8 cellular contexts compared by ENCODE assay signal in the genomic region with DNA sequence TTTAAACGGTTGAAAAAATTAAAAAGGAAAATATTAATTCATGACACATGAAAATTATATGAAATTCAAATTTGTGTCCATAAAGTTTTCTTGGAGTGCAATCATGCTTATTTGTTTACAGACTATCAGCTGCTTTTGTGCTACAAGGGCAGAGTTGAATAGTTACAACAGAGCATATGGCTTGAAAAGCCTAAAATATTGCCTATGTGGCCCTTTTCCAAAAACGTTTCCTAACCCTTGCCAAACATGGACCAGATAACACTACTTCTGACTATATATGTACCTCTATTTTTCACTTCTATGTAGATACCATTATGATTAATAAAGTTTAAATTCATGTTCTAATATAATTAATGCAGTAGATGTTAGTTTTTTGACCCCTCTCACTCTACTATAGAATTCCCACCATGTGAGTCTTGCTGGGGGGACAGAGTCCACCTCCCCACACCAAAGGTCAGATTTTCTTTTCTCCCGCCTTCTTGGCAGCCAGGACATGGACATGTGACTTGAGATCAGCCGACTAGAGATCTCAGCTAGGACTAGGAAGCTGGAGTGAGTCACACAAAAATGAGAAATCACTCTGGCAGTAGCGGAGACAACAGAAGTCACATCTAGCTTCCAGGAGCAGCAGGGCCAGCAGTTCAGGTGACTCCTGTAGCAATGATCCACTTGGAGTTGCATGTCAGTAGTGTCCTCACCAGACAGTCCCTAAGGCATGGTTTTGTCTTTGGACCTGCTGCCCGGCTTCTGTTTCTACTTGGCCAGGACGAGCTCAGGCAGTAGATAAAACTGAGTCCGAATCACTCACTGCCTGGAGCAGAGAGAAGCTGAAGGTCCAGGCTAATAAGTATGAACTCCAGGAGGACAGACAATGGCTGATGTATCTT. TPM values are rescaled to one million over a fixed set of nuclear protein-coding genes. Genes with fewer than 3 reads are reported as not detected.
DNase-seq lines count a peak whose midpoint lies in the region; TF ChIP-seq lines count a peak whose summit lies in the region.

No MANE protein-coding gene starts in this region.

- peaks cover 33 to 69% (median 44%) of the 10 kb centered on the region in 10 experiments for H3K4me1 ChIP-seq in BLaER1 treated with 17β-estradiol and CSF1 and Interleukin-3, amounts not matched to agents 10 nM and 100 nM
- H3K4me1 ChIP-seq in trophoblast cell (ENCODE audit: control insufficient read depth in 1 of 2, insufficient read depth in 2 of 2, low read length in 2 of 2) (no peaks in the 10 kb centered on the region), PC-9 (replicated peaks; ENCODE audit: insufficient read depth) (no peaks in the 10 kb centered on the region)

- peaks cover 0 to 8% (median 0%) of the 10 kb centered on the region in 11 experiments; a peak in 4 of 22 replicates for H4K20me1 ChIP-seq in BLaER1 treated with 17β-estradiol and CSF1 and Interleukin-3, amounts not matched to agents 10 nM and 100 nM
- no peaks in the 10 kb centered on the region for H4K20me1 ChIP-seq in PC-9 (ENCODE audit: insufficient read depth)

- H3K27me3 ChIP-seq in BLaER1 treated with 17β-estradiol and CSF1 and Interleukin-3, amounts not matched to agents 10 nM and 100 nM: no peaks in the 10 kb centered on the region
- H3K27me3 ChIP-seq in trophoblast cell (ENCODE audit: insufficient read depth, low read length): no peaks in the 10 kb centered on the region
- no peaks in the 10 kb centered on the region for H3K27me3 ChIP-seq in PC-9 (ENCODE audit: insufficient read depth, low read depth)

- H4K12ac ChIP-seq in trophoblast cell (ENCODE audit: low read depth, low read length): no peak overlapping the region

- no peaks in the 10 kb centered on the region for H3K79me2 ChIP-seq in trophoblast cell (ENCODE audit: control insufficient read depth, insufficient read depth, low read length, poor library complexity)
- no peaks in the 10 kb centered on the region for H3K79me2 ChIP-seq in PC-9 (ENCODE audit: low read depth)

- no CpG with 5 or more reads among the region's 8 CpGs for WGBS in trophoblast cell (ENCODE audit: extremely low coverage, insufficient coverage, insufficient read length)

- no peak overlapping the region for H3K23ac ChIP-seq in trophoblast cell (ENCODE audit: low read length)

- no peak overlapping the region for H3K4me3 ChIP-seq in BLaER1 treated with 17β-estradiol and CSF1 and Interleukin-3, amounts not matched to agents 10 nM and 100 nM
- H3K4me3 ChIP-seq in fibroblast of villous mesenchyme (ENCODE audit: low read depth, low read length) (no peak overlapping the region), trophoblast cell (ENCODE audit: low read depth, low read length) (no peak overlapping the region), PC-9 (no peak overlapping the region)

- H3K36me3 ChIP-seq in BLaER1 treated with 17β-estradiol and CSF1 and Interleukin-3, amounts not matched to agents 10 nM and 100 nM: peaks cover 42 to 59% (median 53%) of the 10 kb centered on the region in 11 experiments
- H3K36me3 ChIP-seq in trophoblast cell (ENCODE audit: control insufficient read depth in 1 of 2, insufficient read depth in 2 of 2, low read length in 2 of 2) (peaks cover 7 to 10% of the 10 kb centered on the region in 2 experiments), PC-9 (ENCODE audit: low read depth) (no peaks in the 10 kb centered on the region)

- POLR2A ChIA-PET in PC-9 (lab: Charles Lee; ENCODE audit: unreplicated experiment): interaction anchor here (0.6 kb wide), 1 partner anchor 36 kb away, joined by 8 read pairs; no protein-coding TSS in a partner anchor

- no peak overlapping the region for H2AK5ac ChIP-seq in trophoblast cell (ENCODE audit: low read length)

- peak overlapping the region in 6 of 11 experiments; percentile 2 to 66 (median 47); a peak in 5 of 22 replicates for H3K27ac ChIP-seq in BLaER1 treated with 17β-estradiol and CSF1 and Interleukin-3, amounts not matched to agents 10 nM and 100 nM
- H3K27ac ChIP-seq in trophoblast cell (ENCODE audit: low read depth, low read length) (no peak overlapping the region), PC-9 (no peak overlapping the region)

- no peaks in the 10 kb centered on the region for H3K9me3 ChIP-seq in BLaER1 treated with 17β-estradiol and CSF1 and Interleukin-3, amounts not matched to agents 10 nM and 100 nM (replicated peaks in 1 of 11)
- H3K9me3 ChIP-seq in trophoblast cell (ENCODE audit: insufficient read depth, low read depth, low read length) (no peaks in the 10 kb centered on the region), PC-9 (ENCODE audit: insufficient read depth, low read depth) (no peaks in the 10 kb centered on the region)

- no peak overlapping the region for H4K91ac ChIP-seq in trophoblast cell (ENCODE audit: low read depth, low read length)

- H2BK12ac ChIP-seq in trophoblast cell (ENCODE audit: low read length): no peak overlapping the region

- no peaks in the 10 kb centered on the region for H3K9me2 ChIP-seq in PC-9 (ENCODE audit: insufficient read depth)

- no peak overlapping the region for H2AFZ ChIP-seq in trophoblast cell (ENCODE audit: insufficient read depth, low read length, poor library complexity)
- H2AFZ ChIP-seq in PC-9: no peak overlapping the region

- no peaks in the 10 kb centered on the region; the same call in 1 of the 2 replicates for H3F3A ChIP-seq in PC-9 (ENCODE audit: insufficient read depth, low read depth)

- CTCF ChIA-PET in PC-9 (lab: Charles Lee): interaction anchor here (0.6 kb wide), 1 partner anchor 247 kb away, joined by 3 read pairs; no protein-coding TSS in a partner anchor

- TF ChIP-seq CTCF in fibroblast of villous mesenchyme (IDR thresholded peaks at IDR 0.05; ENCODE audit: insufficient read depth, low read depth, low read length) (no peak), PC-9 (conservative IDR thresholded peaks at IDR 0.05) (no peak)

- H3K4ac ChIP-seq in trophoblast cell (ENCODE audit: low read depth, low read length): no peak overlapping the region

- H3K4me2 ChIP-seq in BLaER1 treated with 17β-estradiol and CSF1 and Interleukin-3, amounts not matched to agents 10 nM and 100 nM: peak overlapping the region in 4 of 11 experiments; percentile 64 to 80 (median 66); a peak in 6 of 22 replicates
- no peak overlapping the region for H3K4me2 ChIP-seq in trophoblast cell (ENCODE audit: low read length)
- H3K4me2 ChIP-seq in PC-9: no peak overlapping the region

- H2BK120ac ChIP-seq in trophoblast cell (ENCODE audit: insufficient read depth, low read length, poor library complexity): no peak overlapping the region

- no peak overlapping the region for H3K18ac ChIP-seq in trophoblast cell (ENCODE audit: low read length)

- H4K8ac ChIP-seq in trophoblast cell (ENCODE audit: low read depth, low read length): no peak overlapping the region

- no peak overlapping the region for H2BK5ac ChIP-seq in trophoblast cell (ENCODE audit: low read depth, low read length, poor library complexity)

- DNase-seq in RKO (ENCODE audit: low spot score): peak; percentile 82
- peak; percentile 86 for DNase-seq in fibroblast of villous mesenchyme (ENCODE audit: low read depth)
- peak; percentile 75 to 78 for DNase-seq in trophoblast cell
- no peak for DNase-seq in NCI-H524 treated with DMSO at 0.1 percent for 48 hours (lab: John Stamatoyannopoulos, UW)
- no peak for DNase-seq in SKM-1 (lab: John Stamatoyannopoulos, UW; ENCODE audit: unreplicated experiment)
- no peak for DNase-seq in PC-9
- no peak for DNase-seq in NCI-H510A treated with DMSO at 0.1 percent for 48 hours (lab: John Stamatoyannopoulos, UW)

- intact Hi-C loops in PC-9 (cut with micrococcal nuclease; ENCODE audit: unreplicated experiment): no loop called here

- no TSS peak for BruUV-seq in PC-9 (replicated peaks; lab: Mats Ljungman, UMichigan)

- peak overlapping the region in 1 of 11 experiments; percentile 28; a peak in 2 of 22 replicates for H3K9ac ChIP-seq in BLaER1 treated with 17β-estradiol and CSF1 and Interleukin-3, amounts not matched to agents 10 nM and 100 nM
- no peak overlapping the region for H3K9ac ChIP-seq in trophoblast cell (ENCODE audit: low read length)

- no peak overlapping the region for H3K14ac ChIP-seq in trophoblast cell (ENCODE audit: low read length)

- no peaks in the 10 kb centered on the region for H3K79me1 ChIP-seq in trophoblast cell (ENCODE audit: low read length)

RNA-seq across cellular contexts. Expression of gene CIAO2A, which starts 22.4 kb away (rescaled TPM):
- 55.1 and 62.6 TPM in 2 replicates for total RNA-seq in fibroblast of villous mesenchyme
- 53.5 and 62.2 TPM in 2 replicates for polyA plus RNA-seq in trophoblast cell (2013)
- 72.1 and 76.3 TPM in 2 replicates for total RNA-seq in PC-9 (2021)

RNA-seq across cellular contexts. Expression of gene SNX1, which starts 24.6 kb away (rescaled TPM):
- total RNA-seq in fibroblast of villous mesenchyme: 33.5 and 42.7 TPM in 2 replicates
- 46.8 and 47.0 TPM in 2 replicates for polyA plus RNA-seq in trophoblast cell (2013)
- 114 and 137 TPM in 2 replicates for total RNA-seq in PC-9 (2021)

RNA-seq across cellular contexts. Expression of gene DAPK2, which starts 24.9 kb away (rescaled TPM):
- total RNA-seq in fibroblast of villous mesenchyme (1.3 and 8.2 TPM in 2 replicates), PC-9 (2021) (11.0 and 19.6 TPM in 2 replicates)
- polyA plus RNA-seq in trophoblast cell (2013): 2.2 and 2.3 TPM in 2 replicates

Comparison
In these comparisons a context has a peak if more than half of its experiments do, and no peak if none do; other contexts are left out.
1. H3K27ac ChIP-seq: peak in BLaER1 treated with 17β-estradiol and CSF1 and Interleukin-3, amounts not matched to agents 10 nM and 100 nM (6 of 11); none in trophoblast cell (single experiment) and PC-9 (single experiment).
2. DNase-seq: peak in RKO (single experiment), fibroblast of villous mesenchyme (single experiment) and trophoblast cell (2 of 2); none in NCI-H524 treated with DMSO at 0.1 percent for 48 hours (single experiment), SKM-1 (single experiment), PC-9 (0 of 2) and NCI-H510A treated with DMSO at 0.1 percent for 48 hours (single experiment).